ENCODE assay signal across 1 cellular context in genomic region chr5:172788771-172789686, GRCh38.
TF ChIP-seq lines count a peak whose summit lies in the region.

No MANE protein-coding gene starts in this region.

TF ChIP-seq in H1, 55 proteins besides CTCF, POLR2A, EP300 and RAD21:
- TF ChIP-seq CHD7 (IDR thresholded peaks at IDR 0.05; ENCODE audit: insufficient replicate concordance, low read length) (no peak), FOSL1 (IDR thresholded peaks at IDR 0.05; ENCODE audit: insufficient read depth, low read depth, low read length) (no peak), SRF (IDR thresholded peaks at IDR 0.05; ENCODE audit: low read depth, low read length) (peak; percentile 88), CREB1 (IDR thresholded peaks at IDR 0.05) (no peak), SP2 (IDR thresholded peaks at IDR 0.05; ENCODE audit: low read length) (no peak)
